Comparison of ENCODE assay signal across 24 cellular contexts in genomic region chr16:583815-584591, GRCh38. TPM values are rescaled to one million over a fixed set of nuclear protein-coding genes. Genes with fewer than 3 reads are reported as not detected.
DNase-seq lines count a peak whose midpoint lies in the region; ATAC-seq, FAIRE-seq and TF ChIP-seq lines count a peak whose summit lies in the region.
"Had no signal": no experiment of that assay in that cellular context is flagged by ENCODE, and none has a peak within 500 bp of the region (broad histone marks: within the 10 kb centered on the region; RNA-seq: fewer than 3 reads in every experiment).

No MANE protein-coding gene starts in this region.

- H3K4me1 ChIP-seq in GM12878 (ENCODE audit: control insufficient read depth, insufficient read depth, low read length): peaks cover 6% of the 10 kb centered on the region
- H3K4me1 ChIP-seq in pancreas: peaks cover 15 to 35% (median 24%) of the 10 kb centered on the region in 3 donors
- H3K4me1 ChIP-seq in naive thymus-derived CD4-positive, alpha-beta T cell (ENCODE audit: control insufficient read depth in 2 of 2, insufficient read depth in 2 of 2, low read length in 2 of 2): peaks cover 7 to 9% of the 10 kb centered on the region in 2 donors

- H3K4me1 Mint-ChIP-seq in naive thymus-derived CD4-positive, alpha-beta T cell: peaks cover 0 to 17% (median 13%) of the 10 kb centered on the region in 7 donors

- H3K27me3 Mint-ChIP-seq in naive thymus-derived CD4-positive, alpha-beta T cell: no peaks in the 10 kb centered on the region
- H3K27me3 Mint-ChIP-seq: activated CD4-positive, alpha-beta memory T cell treated with anti-CD3 and anti-CD28 coated beads for 36 hours; activated naive CD8-positive, alpha-beta T cell had no signal

- H3K9me3 Mint-ChIP-seq in naive thymus-derived CD4-positive, alpha-beta T cell: peaks cover 0 to 1% (median 0%) of the 10 kb centered on the region in 11 donors
- H3K9me3 Mint-ChIP-seq: activated CD4-positive, alpha-beta memory T cell treated with anti-CD3 and anti-CD28 coated beads for 36 hours; activated T-cell treated with anti-CD3 and anti-CD28 coated beads, Interleukin-2, amount 50 U/mL, for 4 hours; CD8-positive, alpha-beta T cell; stimulated activated naive B cell treated with anti-CD40 and anti-IgM and Interleukin-4, amounts not matched to agents 10 μg/mL and 1 μg/mL and 100 μg/mL, for 72 hours had no signal

- TF ChIP-seq EP300 in GM12878 (IDR thresholded peaks at IDR 0.05; ENCODE audit: borderline replicate concordance in 1 of 2, control insufficient read depth in 1 of 2, low read depth in 2 of 2, low read length in 2 of 2): no peak

- no peaks in the 10 kb centered on the region for H3K27me3 ChIP-seq in GM12878 (replicated peaks in 1 of 2; ENCODE audit: control insufficient read depth in 2 of 2, insufficient read depth in 2 of 2, low read length in 1 of 2)
- H3K27me3 ChIP-seq in pancreas: no peaks in the 10 kb centered on the region
- no peaks in the 10 kb centered on the region for H3K27me3 ChIP-seq in naive thymus-derived CD4-positive, alpha-beta T cell (ENCODE audit: control insufficient read depth in 2 of 2, insufficient read depth in 2 of 2, low read length in 2 of 2)

- TF ChIP-seq RAD21 in GM12878 (IDR thresholded peaks at IDR 0.05; ENCODE audit: insufficient read depth, low read depth, low read length): no peak

- no peaks in the 10 kb centered on the region for H3K36me3 Mint-ChIP-seq in naive thymus-derived CD4-positive, alpha-beta T cell
- H3K36me3 Mint-ChIP-seq: activated naive CD8-positive, alpha-beta T cell had no signal

- no peak overlapping the region for H3K27ac ChIP-seq in GM12878 (ENCODE audit: control insufficient read depth, insufficient read depth)
- no peak overlapping the region for H3K27ac ChIP-seq in pancreas
- H3K27ac ChIP-seq in naive thymus-derived CD4-positive, alpha-beta T cell (ENCODE audit: low read depth, low read length): no peak overlapping the region
- H3K27ac ChIP-seq: esophagus muscularis mucosa, skin epidermis had no signal

- H3K4me2 ChIP-seq in GM12878 (ENCODE audit: control insufficient read depth, insufficient read depth): no peak overlapping the region

- H2AFZ ChIP-seq in GM12878 (ENCODE audit: control insufficient read depth, low read depth, low read length): no peak overlapping the region

- H4K20me1 ChIP-seq in GM12878 (ENCODE audit: control insufficient read depth, insufficient read depth): no peaks in the 10 kb centered on the region

- RAD21 ChIA-PET in GM12878 (lab: Charles Lee; ENCODE audit: unreplicated experiment): no interaction called here

- POLR2A ChIA-PET in GM12878 (lab: Charles Lee): no interaction called here
- POLR2A ChIA-PET in naive thymus-derived CD4-positive, alpha-beta T cell (lab: Charles Lee): interaction anchor here (0.6 to 0.9 kb wide), 2 partner anchors 10 to 198 kb away, joined by 3 to 4 read pairs; no protein-coding TSS in a partner anchor

- H3K9me3 ChIP-seq in GM12878 (replicated peaks; ENCODE audit: control insufficient read depth, insufficient read depth, low read length): no peaks in the 10 kb centered on the region
- H3K9me3 ChIP-seq in pancreas: no peaks in the 10 kb centered on the region
- H3K9me3 ChIP-seq in naive thymus-derived CD4-positive, alpha-beta T cell (ENCODE audit: control insufficient read depth in 2 of 3, low read length in 3 of 3): no peaks in the 10 kb centered on the region
- H3K9me3 ChIP-seq: esophagus muscularis mucosa had no signal

- intact Hi-C loops in GM12878 (cut with micrococcal nuclease; ENCODE audit: unreplicated experiment) (no loop called here), pancreas (cut with DNase I) (no loop called here)
- intact Hi-C loops in naive thymus-derived CD4-positive, alpha-beta T cell (cut with micrococcal nuclease): loop anchor here in 1 of 2 donors (10.0 kb wide), 1 partner anchor 1201 kb away; the partner anchor contains the start of genes NUBP2 and SPSB3

- ATAC-seq in GM12878 (no peak), pancreas (no peak), GM19467 (IDR thresholded peaks at IDR 0.05; ENCODE audit: unreplicated experiment) (no peak)
- ATAC-seq in naive thymus-derived CD4-positive, alpha-beta T cell: no peak
- ATAC-seq: activated T-cell treated with anti-CD3 and anti-CD28 coated beads, Interleukin-2, amount 50 U/mL, for 4 hours; CD8-positive, alpha-beta T cell; stimulated activated naive B cell treated with anti-CD40 and anti-IgM and Interleukin-4, amounts not matched to agents 10 μg/mL and 1 μg/mL and 100 μg/mL, for 72 hours had no signal

- CTCF ChIA-PET in GM12878 (lab: Yijun Ruan, JAX): interaction anchor here (0.7 kb wide), 1 partner anchor 26 kb away, joined by 3 read pairs; no protein-coding TSS in a partner anchor
- CTCF ChIA-PET in naive thymus-derived CD4-positive, alpha-beta T cell (lab: Charles Lee): no interaction called here

- in situ Hi-C loops in GM12878 (cut with MboI): no loop called here

- BruUV-seq in GM12878 (replicated peaks; lab: Mats Ljungman, UMichigan): no TSS peak

- no peak for TF ChIP-seq CTCF in GM12878 (IDR thresholded peaks at IDR 0.05 in 2 of 3, conservative IDR thresholded peaks at IDR 0.05 in 1 of 3; ENCODE audit: control insufficient read depth in 2 of 3, extremely low read depth in 1 of 3, insufficient read depth in 1 of 3, low read depth in 3 of 3, low read length in 3 of 3)
- TF ChIP-seq CTCF in pancreas (IDR thresholded peaks at IDR 0.05): no peak

- peak; percentile 29; the same call in 1 of the 2 replicates for TF ChIP-seq POLR2A in GM12878 (IDR thresholded peaks at IDR 0.05; ENCODE audit: low read depth, low read length)

- H3K4me3 Mint-ChIP-seq in naive thymus-derived CD4-positive, alpha-beta T cell: no peak overlapping the region
- H3K4me3 Mint-ChIP-seq: activated CD4-positive, alpha-beta memory T cell treated with anti-CD3 and anti-CD28 coated beads for 36 hours; activated naive CD8-positive, alpha-beta T cell; activated T-cell treated with anti-CD3 and anti-CD28 coated beads, Interleukin-2, amount 50 U/mL, for 4 hours; CD8-positive, alpha-beta T cell; stimulated activated naive B cell treated with anti-CD40 and anti-IgM and Interleukin-4, amounts not matched to agents 10 μg/mL and 1 μg/mL and 100 μg/mL, for 72 hours had no signal

- H3K36me3 ChIP-seq in GM12878 (ENCODE audit: control insufficient read depth in 2 of 2, insufficient read depth in 2 of 2, low read length in 1 of 2) (no peaks in the 10 kb centered on the region), pancreas (no peaks in the 10 kb centered on the region)
- H3K36me3 ChIP-seq in naive thymus-derived CD4-positive, alpha-beta T cell (ENCODE audit: control insufficient read depth in 2 of 3, insufficient read depth in 3 of 3, low read length in 3 of 3): no peaks in the 10 kb centered on the region

- SMC1A ChIA-PET in GM12878 (lab: Charles Lee; ENCODE audit: uncharacterized antibody, unreplicated experiment): no interaction called here

- no peak overlapping the region for H3K9ac ChIP-seq in GM12878 (ENCODE audit: control insufficient read depth, insufficient read depth, low read length)

- H3K79me2 ChIP-seq in GM12878 (ENCODE audit: control insufficient read depth, insufficient read depth, low read length): peaks cover 16% of the 10 kb centered on the region

- DNase-seq in NCI-H748 (lab: John Stamatoyannopoulos, UW; ENCODE audit: unreplicated experiment) (peak; percentile 31), NCI-H748 treated with DMSO at 0.1 percent for 48 hours (lab: John Stamatoyannopoulos, UW) (no peak), NCI-H1092 treated with DMSO at 0.1 percent for 48 hours (lab: John Stamatoyannopoulos, UW) (peak; percentile 42), GM12878 (ENCODE audit: low read depth, low spot score) (no peak), pancreas (peak in 4 of 6 donors; percentile 20 to 84 (median 50)), HuH-7 (ENCODE audit: low spot score) (no peak)
- no peak for DNase-seq in naive thymus-derived CD4-positive, alpha-beta T cell
- DNase-seq: activated CD4-positive, alpha-beta memory T cell treated with anti-CD3 and anti-CD28 coated beads for 36 hours; activated T-cell treated with anti-CD3 and anti-CD28 coated beads, Interleukin-2, amount 50 U/mL, for 4 hours; CD8-positive, alpha-beta T cell; GF-D8; glutamatergic neuron; midbrain; NCI-H2081 treated with DMSO at 0.1 percent for 48 hours; stimulated activated naive B cell treated with anti-CD40 and anti-IgM and Interleukin-4, amounts not matched to agents 10 μg/mL and 1 μg/mL and 100 μg/mL, for 72 hours; trophoblast cell had no signal

- WGBS in GM12878 (ENCODE audit: insufficient coverage, insufficient replicate concordance, low lambda C conversion rate, missing lambda C conversion rate): 79% methylated on average over 37 of the region's 38 CpGs
- 63 to 74% methylated on average over 36 to 38 of the region's 38 CpGs for WGBS in pancreas, 2 donors

- FAIRE-seq in GM12878 (lab: Jason Lieb, UNC) (no peak), pancreas (lab: Jason Lieb, UNC) (no peak)

- H3K27ac Mint-ChIP-seq in naive thymus-derived CD4-positive, alpha-beta T cell: no peak overlapping the region
- H3K27ac Mint-ChIP-seq: activated CD4-positive, alpha-beta memory T cell treated with anti-CD3 and anti-CD28 coated beads for 36 hours; activated naive CD8-positive, alpha-beta T cell; CD8-positive, alpha-beta T cell; stimulated activated naive B cell treated with anti-CD40 and anti-IgM and Interleukin-4, amounts not matched to agents 10 μg/mL and 1 μg/mL and 100 μg/mL, for 72 hours had no signal

- no peak overlapping the region for H3K4me3 ChIP-seq in GM12878
- no peak overlapping the region for H3K4me3 ChIP-seq in pancreas
- no peak overlapping the region for H3K4me3 ChIP-seq in naive thymus-derived CD4-positive, alpha-beta T cell (ENCODE audit: low read length)
- H3K4me3 ChIP-seq: esophagus muscularis mucosa, skin epidermis had no signal

RNA-seq across cellular contexts. Expression of gene RAB40C, which starts 5.9 kb away (rescaled TPM):
- 9.6 and 12.5 TPM in 2 replicates for total RNA-seq in GM12878 (2013; cell fraction: nucleolus; rRNA removed)
- total RNA-seq in GM12878 (2014; rRNA removed) (10.2 and 10.6 TPM in 2 replicates), GM12878 (2014; rRNA removed; fragmentation: Illumina TruSeq; extraction: Trizol) (1.8 and 3.3 TPM in 2 replicates), GM12878 (2021) (10.0 and 11.8 TPM in 2 replicates), pancreas (10 to 100 TPM; 19.4 to 42.4 (median 30.6) TPM)
- polyA plus RNA-seq in GM12878 (2011; ENCODE audit: low read depth): 2.0 TPM
- polyA plus RNA-seq in GM12878 (2011; rRNA removed) (2.1 and 3.9 TPM in 2 replicates), GM12878 (2014; fragmentation: Illumina TruSeq; extraction: Trizol) (2.0 TPM in 1 of 2 replicates, not detected in the other), GM12878 (2014; fragmentation: Nextera tagmentation; extraction: Ambion mirVana) (under 1 TPM; 0.06 to 0.35 TPM), GM12878 (2014; rRNA removed) (12.8 and 14.3 TPM in 2 replicates), GM12878 (2016; fragmentation: Nextera tagmentation; extraction: Ambion mirVana) (1 to 10 TPM; 5.2 to 6.9 TPM), pancreas (10 to 100 TPM; 47.0 to 71.4 TPM)
- polyA plus RNA-seq in GM12878 (2011; cell fraction: cytosol; rRNA removed): 7.3 and 10.2 TPM in 2 replicates
- polyA plus RNA-seq in GM12878 (2011; cell fraction: nucleus; rRNA removed): 12.8 and 17.3 TPM in 2 replicates
- polyA plus RNA-seq in GM12878 (2012): 6.6 and 7.5 TPM in 2 replicates
- 2.6 and 6.1 TPM in 2 replicates for polyA minus RNA-seq in GM12878 (2011; rRNA and poly(A)+ RNA removed)
- 5.7 and 7.1 TPM in 2 replicates for polyA minus RNA-seq in GM12878 (2011; cell fraction: cytosol; rRNA and poly(A)+ RNA removed)
- 2.7 TPM in 2 replicates for polyA minus RNA-seq in GM12878 (2011; cell fraction: nucleus; rRNA and poly(A)+ RNA removed)
- total RNA-seq in naive thymus-derived CD4-positive, alpha-beta T cell: 10 to 100 TPM; 15.8 to 23.2 (median 17.8) TPM
- polyA plus RNA-seq in naive thymus-derived CD4-positive, alpha-beta T cell: 10 to 100 TPM in 1 of 2 donors, 1 to 10 TPM in 1; 7.9 to 17.5 TPM

RNA-seq across cellular contexts. Expression of gene PIGQ, which starts 14.2 kb away (rescaled TPM):
- 39.2 and 47.0 TPM in 2 replicates for total RNA-seq in GM12878 (2013; cell fraction: nucleolus; rRNA removed)
- total RNA-seq in GM12878 (2014; rRNA removed): 15.5 and 17.5 TPM in 2 replicates
- 4.5 and 5.5 TPM in 2 replicates for total RNA-seq in GM12878 (2014; rRNA removed; fragmentation: Illumina TruSeq; extraction: Trizol)
- total RNA-seq in GM12878 (2021): 24.0 and 31.3 TPM in 2 replicates
- 3.2 TPM for polyA plus RNA-seq in GM12878 (2011; ENCODE audit: low read depth)
- 2.0 and 5.7 TPM in 2 replicates for polyA plus RNA-seq in GM12878 (2011; rRNA removed)
- 7.9 and 14.6 TPM in 2 replicates for polyA plus RNA-seq in GM12878 (2011; cell fraction: cytosol; rRNA removed)
- polyA plus RNA-seq in GM12878 (2011; cell fraction: nucleus; rRNA removed): 62.1 and 85.8 TPM in 2 replicates
- 12.2 and 13.2 TPM in 2 replicates for polyA plus RNA-seq in GM12878 (2012)
- polyA plus RNA-seq in GM12878 (2014; fragmentation: Illumina TruSeq; extraction: Trizol): 1.9 and 4.4 TPM in 2 replicates
- polyA plus RNA-seq in GM12878 (2014; fragmentation: Nextera tagmentation; extraction: Ambion mirVana): 1 to 10 TPM in 1 of 2 experiments, not detected in 1; 1.8 TPM
- 26.6 and 28.5 TPM in 2 replicates for polyA plus RNA-seq in GM12878 (2014; rRNA removed)
- polyA plus RNA-seq in GM12878 (2016; fragmentation: Nextera tagmentation; extraction: Ambion mirVana): 10 to 100 TPM; 25.6 to 30.7 TPM
- 7.8 and 15.8 TPM in 2 replicates for polyA minus RNA-seq in GM12878 (2011; rRNA and poly(A)+ RNA removed)
- polyA minus RNA-seq in GM12878 (2011; cell fraction: cytosol; rRNA and poly(A)+ RNA removed): 6.1 and 7.1 TPM in 2 replicates
- 16.1 and 27.3 TPM in 2 replicates for polyA minus RNA-seq in GM12878 (2011; cell fraction: nucleus; rRNA and poly(A)+ RNA removed)
- 10 to 100 TPM; 29.7 to 48.4 (median 40.0) TPM for total RNA-seq in pancreas
- polyA plus RNA-seq in pancreas: 100 to 1,000 TPM in 1 of 2 donors, 10 to 100 TPM in 1; 79.5 to 165 TPM
- 10 to 100 TPM; 27.1 to 63.0 (median 45.1) TPM for total RNA-seq in naive thymus-derived CD4-positive, alpha-beta T cell
- polyA plus RNA-seq in naive thymus-derived CD4-positive, alpha-beta T cell: 10 to 100 TPM; 12.3 to 16.2 TPM

RNA-seq across cellular contexts. Expression of gene NHLRC4, which starts 17.2 kb away (rescaled TPM):
- 8.6 and 10.5 TPM in 2 replicates for total RNA-seq in GM12878 (2013; cell fraction: nucleolus; rRNA removed)
- 1.1 and 1.5 TPM in 2 replicates for total RNA-seq in GM12878 (2014; rRNA removed)
- total RNA-seq in GM12878 (2014; rRNA removed; fragmentation: Illumina TruSeq; extraction: Trizol): 0.13 and 0.18 TPM in 2 replicates
- 0.67 and 0.72 TPM in 2 replicates for total RNA-seq in GM12878 (2021)
- 0.54 TPM for polyA plus RNA-seq in GM12878 (2011; ENCODE audit: low read depth)
- 0.35 and 0.57 TPM in 2 replicates for polyA plus RNA-seq in GM12878 (2011; rRNA removed)
- 0.79 and 0.85 TPM in 2 replicates for polyA plus RNA-seq in GM12878 (2011; cell fraction: cytosol; rRNA removed)
- polyA plus RNA-seq in GM12878 (2011; cell fraction: nucleus; rRNA removed): 4.8 and 5.7 TPM in 2 replicates
- polyA plus RNA-seq in GM12878 (2012): 1.6 TPM in 2 replicates
- 0.07 TPM in 1 of 2 replicates, not detected in the other for polyA plus RNA-seq in GM12878 (2014; fragmentation: Illumina TruSeq; extraction: Trizol)
- not detected for polyA plus RNA-seq in GM12878 (2014; fragmentation: Nextera tagmentation; extraction: Ambion mirVana)
- 0.97 and 1.1 TPM in 2 replicates for polyA plus RNA-seq in GM12878 (2014; rRNA removed)
- under 1 TPM in 1 of 2 experiments, not detected in 1; 0.52 TPM for polyA plus RNA-seq in GM12878 (2016; fragmentation: Nextera tagmentation; extraction: Ambion mirVana)
- 0.29 and 0.52 TPM in 2 replicates for polyA minus RNA-seq in GM12878 (2011; rRNA and poly(A)+ RNA removed)
- 0.53 TPM in 1 of 2 replicates, not detected in the other for polyA minus RNA-seq in GM12878 (2011; cell fraction: cytosol; rRNA and poly(A)+ RNA removed)
- polyA minus RNA-seq in GM12878 (2011; cell fraction: nucleus; rRNA and poly(A)+ RNA removed): 2.0 and 3.3 TPM in 2 replicates
- under 1 TPM in 4 of 6 donors, not detected in 2; 0.08 to 0.28 (median 0.14) TPM for total RNA-seq in pancreas
- polyA plus RNA-seq in pancreas: under 1 TPM; 0.05 to 0.27 TPM
- 1 to 10 TPM; 1.6 to 5.8 (median 3.2) TPM for total RNA-seq in naive thymus-derived CD4-positive, alpha-beta T cell
- polyA plus RNA-seq in naive thymus-derived CD4-positive, alpha-beta T cell: 1 to 10 TPM; 4.6 to 5.1 TPM

RNA-seq across cellular contexts. Expression of gene PRR35, which starts 23.8 kb away (rescaled TPM):
- not detected in 2 replicates for total RNA-seq in GM12878 (2013; cell fraction: nucleolus; rRNA removed)
- not detected in 2 replicates for total RNA-seq in GM12878 (2014; rRNA removed)
- total RNA-seq in GM12878 (2014; rRNA removed; fragmentation: Illumina TruSeq; extraction: Trizol): not detected in 2 replicates
- total RNA-seq in GM12878 (2021): not detected in 2 replicates
- not detected for polyA plus RNA-seq in GM12878 (2011; ENCODE audit: low read depth)
- not detected in 2 replicates for polyA plus RNA-seq in GM12878 (2011; rRNA removed)
- polyA plus RNA-seq in GM12878 (2011; cell fraction: cytosol; rRNA removed): not detected in 2 replicates
- polyA plus RNA-seq in GM12878 (2011; cell fraction: nucleus; rRNA removed): not detected in 2 replicates
- polyA plus RNA-seq in GM12878 (2012): not detected in 2 replicates
- polyA plus RNA-seq in GM12878 (2014; fragmentation: Illumina TruSeq; extraction: Trizol): not detected in 2 replicates
- not detected for polyA plus RNA-seq in GM12878 (2014; fragmentation: Nextera tagmentation; extraction: Ambion mirVana)
- not detected in 2 replicates for polyA plus RNA-seq in GM12878 (2014; rRNA removed)
- not detected for polyA plus RNA-seq in GM12878 (2016; fragmentation: Nextera tagmentation; extraction: Ambion mirVana)
- not detected in 2 replicates for polyA minus RNA-seq in GM12878 (2011; rRNA and poly(A)+ RNA removed)
- polyA minus RNA-seq in GM12878 (2011; cell fraction: cytosol; rRNA and poly(A)+ RNA removed): not detected in 2 replicates
- polyA minus RNA-seq in GM12878 (2011; cell fraction: nucleus; rRNA and poly(A)+ RNA removed): not detected in 2 replicates
- total RNA-seq in pancreas: 1 to 10 TPM in 1 of 6 donors, under 1 TPM in 5; 0.09 to 1.0 (median 0.70) TPM
- under 1 TPM; 0.38 to 0.72 TPM for polyA plus RNA-seq in pancreas
- total RNA-seq in naive thymus-derived CD4-positive, alpha-beta T cell: not detected
- polyA plus RNA-seq in naive thymus-derived CD4-positive, alpha-beta T cell: not detected
- total RNA-seq: activated CD4-positive, alpha-beta memory T cell treated with anti-CD3 and anti-CD28 coated beads for 36 hours; CD8-positive, alpha-beta T cell; dermis microvascular lymphatic vessel endothelial cell; esophagus muscularis mucosa; kidney epithelial cell; OCI-LY7; osteocyte had no signal

RNA-seq across cellular contexts. Expression of gene WFIKKN1, which starts 46.8 kb away (rescaled TPM):
- total RNA-seq in GM12878 (2013; cell fraction: nucleolus; rRNA removed): 0.71 and 1.3 TPM in 2 replicates
- total RNA-seq in GM12878 (2014; rRNA removed) (0.06 and 0.11 TPM in 2 replicates), GM12878 (2014; rRNA removed; fragmentation: Illumina TruSeq; extraction: Trizol) (0.04 TPM in 1 of 2 replicates, not detected in the other), GM12878 (2021) (0.27 and 0.41 TPM in 2 replicates), pancreas (1 to 10 TPM in 3 of 6 donors, under 1 TPM in 3; 0.75 to 2.0 (median 1.2) TPM)
- polyA plus RNA-seq in GM12878 (2011; ENCODE audit: low read depth): not detected
- polyA plus RNA-seq in GM12878 (2011; rRNA removed) (0.01 and 0.03 TPM in 2 replicates), GM12878 (2014; fragmentation: Illumina TruSeq; extraction: Trizol) (0.01 TPM in 1 of 2 replicates, not detected in the other), GM12878 (2014; fragmentation: Nextera tagmentation; extraction: Ambion mirVana) (not detected), GM12878 (2014; rRNA removed) (0.15 and 0.62 TPM in 2 replicates), GM12878 (2016; fragmentation: Nextera tagmentation; extraction: Ambion mirVana) (under 1 TPM; 0.05 to 0.19 TPM), pancreas (10 to 100 TPM in 1 of 2 donors, 1 to 10 TPM in 1; 2.6 to 13.8 TPM)
- polyA plus RNA-seq in GM12878 (2011; cell fraction: cytosol; rRNA removed): 0.04 and 0.08 TPM in 2 replicates
- 0.81 and 1.0 TPM in 2 replicates for polyA plus RNA-seq in GM12878 (2011; cell fraction: nucleus; rRNA removed)
- polyA plus RNA-seq in GM12878 (2012): 0.12 and 0.18 TPM in 2 replicates
- polyA minus RNA-seq in GM12878 (2011; rRNA and poly(A)+ RNA removed): 0.05 and 0.07 TPM in 2 replicates
- polyA minus RNA-seq in GM12878 (2011; cell fraction: cytosol; rRNA and poly(A)+ RNA removed): not detected in 2 replicates
- 0.36 and 0.86 TPM in 2 replicates for polyA minus RNA-seq in GM12878 (2011; cell fraction: nucleus; rRNA and poly(A)+ RNA removed)
- total RNA-seq in naive thymus-derived CD4-positive, alpha-beta T cell: under 1 TPM; 0.34 to 0.81 (median 0.56) TPM
- not detected for polyA plus RNA-seq in naive thymus-derived CD4-positive, alpha-beta T cell

Comparison
In these comparisons a context has a peak if more than half of its experiments do, and no peak if none do; other contexts are left out.
1. DNase-seq: peak in NCI-H748 (single experiment), NCI-H1092 treated with DMSO at 0.1 percent for 48 hours (single experiment) and pancreas (4 of 6); none in NCI-H748 treated with DMSO at 0.1 percent for 48 hours (single experiment), GM12878 (single experiment), naive thymus-derived CD4-positive, alpha-beta T cell (0 of 9) and HuH-7 (single experiment).